Comparison of ENCODE assay signal across 11 cellular contexts in the genomic region with DNA sequence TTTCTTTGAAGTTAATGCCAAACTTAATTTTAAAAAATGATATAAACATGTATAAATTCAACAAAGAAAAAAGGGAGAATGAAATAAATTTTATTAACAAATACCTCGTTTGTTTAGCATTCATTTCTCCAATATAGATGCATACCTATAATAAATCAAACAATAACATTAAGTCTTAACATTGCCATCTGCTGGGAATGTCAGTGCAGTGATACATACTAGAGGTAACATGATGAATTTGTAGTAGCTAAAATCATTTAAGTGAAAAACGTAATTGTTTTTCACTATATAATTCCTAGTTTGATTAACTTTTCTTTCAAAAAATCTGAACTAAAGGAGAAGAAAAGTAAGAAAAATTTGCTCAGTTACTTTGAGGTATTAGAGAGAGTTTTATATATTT.
A peak's percentile ranks its signal among the peaks of the same experiment; 100 is the strongest.
DNase-seq lines count a peak whose midpoint lies in the region; ATAC-seq and TF ChIP-seq lines count a peak whose summit lies in the region.
"Had no signal": no experiment of that assay in that cellular context is flagged by ENCODE, and none has a peak within 500 bp of the region (broad histone marks: within the 10 kb centered on the region; RNA-seq: fewer than 3 reads in every experiment).

No MANE protein-coding gene starts in this region.

- H3K27ac ChIP-seq in neural cell (ENCODE audit: low read length) = no peak overlapping the region

- H3K9ac ChIP-seq in neural cell (ENCODE audit: low read length) = no peak overlapping the region
- H3K9ac ChIP-seq: BLaER1 treated with 17β-estradiol and CSF1 and Interleukin-3, amounts not matched to agents 10 nM and 100 nM had no signal

- no peaks in the 10 kb centered on the region for H3K27me3 ChIP-seq in neural cell (ENCODE audit: insufficient read depth, low read depth, low read length)
- H3K27me3 ChIP-seq: BLaER1 treated with 17β-estradiol and CSF1 and Interleukin-3, amounts not matched to agents 10 nM and 100 nM had no signal

- no peak overlapping the region for H2AFZ ChIP-seq in neural cell (ENCODE audit: low read depth, low read length)

- no peaks in the 10 kb centered on the region for H3F3A ChIP-seq in neural cell (ENCODE audit: insufficient read depth, low read length, poor library complexity, severe bottlenecking)

- peak; percentile 49 for TF ChIP-seq CTCF in neural cell (IDR thresholded peaks at IDR 0.05; ENCODE audit: poor library complexity, severe bottlenecking)

- no peak overlapping the region for H3K4me2 ChIP-seq in neural cell (ENCODE audit: low read length)

- no peak for ATAC-seq in HG03460 (IDR thresholded peaks at IDR 0.05; ENCODE audit: unreplicated experiment)
- ATAC-seq in HG03280 (IDR thresholded peaks at IDR 0.05; ENCODE audit: unreplicated experiment) = no peak

- H4K20me1 ChIP-seq in neural cell (ENCODE audit: insufficient read depth) = no peaks in the 10 kb centered on the region
- H4K20me1 ChIP-seq: BLaER1 treated with 17β-estradiol and CSF1 and Interleukin-3, amounts not matched to agents 10 nM and 100 nM had no signal

- H3K9me2 ChIP-seq in neural cell (ENCODE audit: insufficient read depth, low read length) = no peaks in the 10 kb centered on the region

- no peaks in the 10 kb centered on the region for H3K9me3 ChIP-seq in neural cell (ENCODE audit: low read length)

- TF ChIP-seq EP300 in neural cell (conservative IDR thresholded peaks at IDR 0.05; ENCODE audit: poor library complexity, severe bottlenecking) = no peak

- no peaks in the 10 kb centered on the region for H3K79me2 ChIP-seq in neural cell (replicated peaks; ENCODE audit: insufficient read depth, low read length)

- DNase-seq in SIG-M5 treated with dmso at 0.1 percent for 504 hours (lab: John Stamatoyannopoulos, UW; ENCODE audit: unreplicated experiment) (peak; percentile 5), SIG-M5 (lab: John Stamatoyannopoulos, UW) (no peak), NCI-H1694 (lab: John Stamatoyannopoulos, UW) (peak; percentile 36), cerebellum (ENCODE audit: low spot score) (peak; percentile 3), NCI-H1930 (lab: John Stamatoyannopoulos, UW) (no peak)
- DNase-seq: effector CD8-positive, alpha-beta T cell had no signal

- H3K4me3 ChIP-seq in neural cell (ENCODE audit: low read length) = no peak overlapping the region
- H3K4me3 ChIP-seq: BLaER1 treated with 17β-estradiol and CSF1 and Interleukin-3, amounts not matched to agents 10 nM and 100 nM; lung had no signal

- TF ChIP-seq RAD21 in neural cell (conservative IDR thresholded peaks at IDR 0.05) = peak; percentile 60

- no peaks in the 10 kb centered on the region for H3K36me3 ChIP-seq in neural cell (ENCODE audit: insufficient read depth, low read length)
- H3K36me3 ChIP-seq: BLaER1 treated with 17β-estradiol and CSF1 and Interleukin-3, amounts not matched to agents 10 nM and 100 nM had no signal

TF ChIP-seq in neural cell, 6 proteins besides CTCF, POLR2A, EP300 and RAD21:
- TF ChIP-seq TAF1 (IDR thresholded peaks at IDR 0.05; ENCODE audit: low read depth) (no peak), SMC3 (conservative IDR thresholded peaks at IDR 0.05; ENCODE audit: poor library complexity) (peak; percentile 59)

Comparison
In these comparisons a context has a peak if more than half of its experiments do, and no peak if none do; other contexts are left out.
1. DNase-seq: peak in SIG-M5 treated with dmso at 0.1 percent for 504 hours (single experiment), NCI-H1694 (single experiment) and cerebellum (single experiment); none in SIG-M5 (single experiment) and NCI-H1930 (0 of 2).